Comparison of ENCODE assay signal across 15 cellular contexts in the genomic region with DNA sequence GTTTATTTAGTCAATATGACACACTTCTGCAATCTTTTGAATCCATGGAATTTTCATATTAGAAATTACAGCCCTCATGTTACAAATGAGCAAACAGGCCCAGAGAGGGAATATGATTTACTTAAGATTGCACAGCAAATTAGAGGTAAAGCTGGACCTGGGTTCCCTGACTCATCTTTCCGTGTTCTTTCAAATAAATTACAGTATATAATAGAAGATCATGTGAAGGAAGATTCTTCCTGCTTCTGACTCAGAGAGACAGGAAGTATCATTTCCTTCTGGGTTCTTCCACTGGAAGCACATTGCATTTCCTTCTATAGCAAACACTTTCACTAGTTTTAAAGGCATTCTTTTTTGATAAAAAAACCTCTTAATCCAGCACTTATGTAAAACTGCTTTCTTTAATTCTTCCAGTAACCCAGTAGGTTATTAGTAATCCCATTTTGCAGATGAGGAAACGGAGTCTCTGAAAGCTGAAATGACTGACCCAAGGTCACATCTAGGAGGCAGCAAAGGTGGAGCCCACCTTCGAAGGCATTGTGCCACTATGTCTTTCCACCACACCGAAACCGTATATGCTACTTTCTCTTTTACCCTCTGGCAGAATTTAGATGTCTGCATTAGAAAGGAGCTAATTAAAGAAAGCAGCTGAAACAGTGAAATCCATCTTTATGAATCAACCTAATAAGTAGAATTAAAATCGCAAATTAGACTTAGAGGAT.
DNase-seq lines count a peak whose midpoint lies in the region; ATAC-seq, FAIRE-seq and TF ChIP-seq lines count a peak whose summit lies in the region.
"Had no signal": no experiment of that assay in that cellular context is flagged by ENCODE, and none has a peak within 500 bp of the region (broad histone marks: within the 10 kb centered on the region; RNA-seq: fewer than 3 reads in every experiment).

No MANE protein-coding gene starts in this region.

- peak; percentile 72 for DNase-seq in EH (ENCODE audit: low read depth)
- DNase-seq in PC-3, result peak; percentile 79
- DNase-seq in epithelial cell of esophagus (ENCODE audit: low read depth), result peak; percentile 91
- no peak for DNase-seq in NCI-H526 treated with DMSO at 0.1 percent for 48 hours (lab: John Stamatoyannopoulos, UW)
- DNase-seq in frontal cortex (ENCODE audit: low spot score in 2 of 2), result no peak
- DNase-seq in NCI-H1930 (lab: John Stamatoyannopoulos, UW), result no peak
- DNase-seq: activated T-cell treated with anti-CD3 and anti-CD28 coated beads for 4 hours; CD4-positive, alpha-beta T cell; islet precursor cell; stimulated activated CD4-positive, alpha-beta T cell treated with anti-CD3 and anti-CD28 coated beads, Interleukin-2, amount 100 ng/mL, for 24 hours; stimulated activated naive CD4-positive, alpha-beta T cell had no signal

- H3K27me3 ChIP-seq in PC-3 (ENCODE audit: low read length), result no peaks in the 10 kb centered on the region
- H3K27me3 ChIP-seq in muscle layer of colon (ENCODE audit: control insufficient read depth in 1 of 2, insufficient read depth in 2 of 2, low read length in 2 of 2), result no peaks in the 10 kb centered on the region
- H3K27me3 ChIP-seq: ascending aorta had no signal

- BruUV-seq in PC-3 (replicated peaks; lab: Mats Ljungman, UMichigan), result TSS peak; percentile 90

- H3F3A ChIP-seq in PC-3 (ENCODE audit: low read length, unreplicated experiment), result peaks cover 8% of the 10 kb centered on the region

- TF ChIP-seq CTCF in PC-3 (conservative IDR thresholded peaks at IDR 0.05; ENCODE audit: low read depth, low read length) (no peak), epithelial cell of esophagus (IDR thresholded peaks at IDR 0.05; ENCODE audit: insufficient read depth, low read depth, low read length, missing control alignments) (no peak)

- H4K20me1 ChIP-seq in PC-3 (ENCODE audit: low read length), result no peaks in the 10 kb centered on the region

- intact Hi-C loops in PC-3 (cut with micrococcal nuclease), result loop anchor here (1.0 to 5.0 kb wide), 8 partner anchors 39 to 571 kb away; no protein-coding TSS in a partner anchor

- CTCF ChIA-PET in PC-3 (lab: Charles Lee), result no interaction called here

- FAIRE-seq in frontal cortex (lab: Jason Lieb, UNC), result no peak

- no peaks in the 10 kb centered on the region for H3K9me2 ChIP-seq in PC-3 (replicated peaks; ENCODE audit: low read length)

- peak overlapping the region; percentile 75 for H3K9ac ChIP-seq in PC-3 (ENCODE audit: low read length)
- H3K9ac ChIP-seq in muscle layer of colon (ENCODE audit: low read length), result no peak overlapping the region

- ATAC-seq in PC-3, result peak; percentile 54
- ATAC-seq in GM18909 (IDR thresholded peaks at IDR 0.05; ENCODE audit: poor library complexity, unreplicated experiment), result no peak

- H3K4me1 ChIP-seq in PC-3 (ENCODE audit: insufficient read depth, low read length) (peaks cover 30% of the 10 kb centered on the region), muscle layer of colon (ENCODE audit: insufficient read depth, low read length) (peaks cover 51% of the 10 kb centered on the region)

- peak overlapping the region; percentile 61 for H3K4me3 ChIP-seq in PC-3 (ENCODE audit: low read length)
- peak overlapping the region; percentile 14 for H3K4me3 ChIP-seq in epithelial cell of esophagus (ENCODE audit: low read length)
- H3K4me3 ChIP-seq in muscle layer of colon (ENCODE audit: low read depth in 1 of 2, low read length in 2 of 2), result peak overlapping the region in 1 of 2 donors; percentile 12
- H3K4me3 ChIP-seq: ascending aorta had no signal

- H3K9me3 ChIP-seq in PC-3 (ENCODE audit: low read length), result no peaks in the 10 kb centered on the region
- H3K9me3 ChIP-seq in muscle layer of colon (ENCODE audit: low read length), result no peaks in the 10 kb centered on the region
- H3K9me3 ChIP-seq: ascending aorta, neutrophil had no signal

- H3K36me3 ChIP-seq in PC-3 (ENCODE audit: low read depth, low read length) (no peaks in the 10 kb centered on the region), muscle layer of colon (ENCODE audit: insufficient read depth, low read length) (no peaks in the 10 kb centered on the region)
- H3K36me3 ChIP-seq: ascending aorta, neutrophil had no signal

- H3K27ac ChIP-seq in PC-3 (ENCODE audit: low read length) (peak overlapping the region; percentile 98), muscle layer of colon (ENCODE audit: low read depth, low read length) (peak overlapping the region; percentile 65)
- H3K27ac ChIP-seq: neutrophil had no signal

- H2AFZ ChIP-seq in PC-3 (ENCODE audit: low read length), result no peak overlapping the region

- no peaks in the 10 kb centered on the region for H3K79me2 ChIP-seq in PC-3 (ENCODE audit: low read length)

- H3K4me2 ChIP-seq in PC-3 (ENCODE audit: low read length), result peak overlapping the region; percentile 86

- POLR2A ChIA-PET in PC-3 (lab: Charles Lee; ENCODE audit: unreplicated experiment), result interaction anchor here (0.7 kb wide), 1 partner anchor 305 kb away, joined by 4 read pairs; no protein-coding TSS in a partner anchor

Comparison
In these comparisons a context has a peak if more than half of its experiments do, and no peak if none do; other contexts are left out.
1. DNase-seq: peak in EH (single experiment), PC-3 (single experiment) and epithelial cell of esophagus (single experiment); none in NCI-H526 treated with DMSO at 0.1 percent for 48 hours (single experiment), frontal cortex (0 of 2) and NCI-H1930 (0 of 2).